31 cellular contexts compared by ENCODE assay signal in the genomic region with DNA sequence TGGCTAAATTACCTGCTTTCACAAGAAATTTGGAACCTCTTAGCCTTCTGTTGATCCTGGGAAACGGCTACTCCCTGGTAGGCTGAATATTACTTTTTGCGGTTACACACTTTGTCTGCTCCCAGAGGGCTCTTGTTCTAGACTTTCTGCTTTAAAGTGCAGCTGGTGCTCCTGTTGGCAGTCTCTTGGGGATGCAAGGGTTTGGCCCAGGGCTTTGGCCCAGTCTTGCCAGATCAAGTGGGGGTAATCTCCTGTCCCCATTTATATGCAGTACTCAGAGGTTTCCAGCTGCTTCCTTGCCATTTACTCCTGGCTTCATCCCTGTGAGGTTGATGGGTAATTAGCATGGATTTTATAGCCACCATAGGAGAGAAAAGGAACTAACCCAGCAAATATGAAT.
A peak's percentile ranks its signal among the peaks of the same experiment; 100 is the strongest.
DNase-seq lines count a peak whose midpoint lies in the region; ATAC-seq and TF ChIP-seq lines count a peak whose summit lies in the region.
"Had no signal": no experiment of that assay in that cellular context is flagged by ENCODE, and none has a peak within 500 bp of the region (broad histone marks: within the 10 kb centered on the region; RNA-seq: fewer than 3 reads in every experiment).

No MANE protein-coding gene starts in this region.

- H3K36me3 ChIP-seq in OCI-LY3 (replicated peaks; ENCODE audit: low read depth, low read length) = no peaks in the 10 kb centered on the region
- H3K36me3 ChIP-seq: cardiac muscle cell, colonic mucosa, HAP-1, left lung, neutrophil, right atrium auricular region had no signal

- no peak for ATAC-seq in HG03571 (IDR thresholded peaks at IDR 0.05; ENCODE audit: unreplicated experiment)
- ATAC-seq: A549; stimulated activated naive CD8-positive, alpha-beta T cell treated with anti-CD3 and anti-CD28 coated beads, Interleukin-15, Interleukin-2, amounts not matched to agents 100 U/mL and 50 U/mL, for 24 hours had no signal

- peaks cover 1% of the 10 kb centered on the region for H3K9me3 Mint-ChIP-seq in mesothelial cell of epicardium
- H3K9me3 Mint-ChIP-seq: activated CD4-positive, alpha-beta T cell treated with anti-CD3 and anti-CD28 coated beads, Interleukin-2, amount 10 ng/mL, durations not matched to agents 24 days and 14 days had no signal

- no peaks in the 10 kb centered on the region for H3K79me2 ChIP-seq in OCI-LY3 (ENCODE audit: low read length)

- peaks cover under 1% of the 10 kb centered on the region for H3K27me3 Mint-ChIP-seq in mesothelial cell of epicardium (ENCODE audit: low read depth)
- H3K27me3 Mint-ChIP-seq: activated CD4-positive, alpha-beta T cell treated with anti-CD3 and anti-CD28 coated beads, Interleukin-2, amount 10 ng/mL, durations not matched to agents 24 days and 14 days; CD4-positive, alpha-beta memory T cell had no signal

- H3K4me2 ChIP-seq in OCI-LY3 (ENCODE audit: low read length) = no peak overlapping the region
- H3K4me2 ChIP-seq: A549, smooth muscle cell had no signal

- TF ChIP-seq CTCF in OCI-LY3 (IDR thresholded peaks at IDR 0.05; ENCODE audit: low read depth, low read length) (no peak), mesothelial cell of epicardium (IDR thresholded peaks at IDR 0.05; ENCODE audit: unreplicated experiment) (no peak), GM13977 (IDR thresholded peaks at IDR 0.05; ENCODE audit: extremely low read depth, insufficient read depth, missing control alignments) (no peak)

- no peaks in the 10 kb centered on the region for H3K9me3 ChIP-seq in OCI-LY3 (ENCODE audit: insufficient read depth, low read length)
- H3K9me3 ChIP-seq: A549, colonic mucosa, HAP-1, left lung, neutrophil, right atrium auricular region had no signal

- 0 out of 2 replicates have a peak overlapping the region, but pooled peaks have one; percentile 59 for H2AFZ ChIP-seq in OCI-LY3 (ENCODE audit: low read depth, low read length)

- in situ Hi-C loops in GM13977 (cut with MboI; ENCODE audit: low pct_unique_long_range_greater_than_20kb, low sequenced_read_pairs, unreplicated experiment) = no loop called here

- no peaks in the 10 kb centered on the region for H3K36me3 Mint-ChIP-seq in mesothelial cell of epicardium
- H3K36me3 Mint-ChIP-seq: CD4-positive, alpha-beta memory T cell had no signal

- no peaks in the 10 kb centered on the region for H4K20me1 ChIP-seq in OCI-LY3 (ENCODE audit: insufficient read depth, low read length)

- no peaks in the 10 kb centered on the region for H3K27me3 ChIP-seq in OCI-LY3 (ENCODE audit: low read depth, low read length)
- H3K27me3 ChIP-seq: cardiac muscle cell, colonic mucosa, left lung, neutrophil, right atrium auricular region had no signal

- DNase-seq in D341Med (ENCODE audit: low spot score) = peak; percentile 13
- DNase-seq in NCI-H1105 treated with DMSO at 0.1 percent for 48 hours (lab: John Stamatoyannopoulos, UW) = peak; percentile 70
- no peak for DNase-seq in mesothelial cell of epicardium (ENCODE audit: low spot score in 2 of 2, unreplicated experiment in 2 of 2)
- no peak for DNase-seq in activated naive CD4-positive, alpha-beta T cell treated with anti-CD3 and anti-CD28 coated beads, Interleukin-2, amount 50 U/mL, for 16 hours
- DNase-seq in GM13977 (ENCODE audit: low spot score) = no peak
- no peak for DNase-seq in hepatic stellate cell (ENCODE audit: low spot score)
- DNase-seq: activated CD4-positive, alpha-beta T cell treated with anti-CD3 and anti-CD28 coated beads, Interleukin-2, amount 10 ng/mL, durations not matched to agents 24 days and 14 days; activated CD8-positive, alpha-beta memory T cell treated with anti-CD3 and anti-CD28 coated beads for 24 hours; activated gamma-delta T cell; activated T-cell treated with anti-CD3 and anti-CD28 coated beads for 4 hours; CD4-positive, alpha-beta memory T cell; effector CD4-positive, alpha-beta T cell; KBM-7; left lung; NCI-H748 treated with DMSO at 0.1 percent for 48 hours; posterior cingulate gyrus; SIG-M5; stimulated activated CD4-positive, alpha-beta T cell treated with anti-CD3 and anti-CD28 coated beads, Interleukin-1b, Interleukin-23, amount 100 ng/mL, for 48 hours; stimulated activated naive CD8-positive, alpha-beta T cell treated with anti-CD3 and anti-CD28 coated beads, Interleukin-15, Interleukin-2, amounts not matched to agents 100 U/mL and 50 U/mL, for 24 hours; SW 1271; T-helper 9 cell had no signal

- peak overlapping the region; percentile 93 for H3K27ac Mint-ChIP-seq in mesothelial cell of epicardium
- H3K27ac Mint-ChIP-seq: activated CD4-positive, alpha-beta T cell treated with anti-CD3 and anti-CD28 coated beads, Interleukin-2, amount 10 ng/mL, durations not matched to agents 24 days and 14 days; CD4-positive, alpha-beta memory T cell had no signal

- H3K4me1 Mint-ChIP-seq in mesothelial cell of epicardium = peaks cover 34% of the 10 kb centered on the region
- H3K4me1 Mint-ChIP-seq: activated CD4-positive, alpha-beta T cell treated with anti-CD3 and anti-CD28 coated beads, Interleukin-2, amount 10 ng/mL, durations not matched to agents 24 days and 14 days; CD4-positive, alpha-beta memory T cell had no signal

- H3K9ac ChIP-seq in OCI-LY3 (ENCODE audit: low read length) = no peak overlapping the region

- H3K4me3 Mint-ChIP-seq in mesothelial cell of epicardium = no peak overlapping the region
- H3K4me3 Mint-ChIP-seq: activated CD4-positive, alpha-beta T cell treated with anti-CD3 and anti-CD28 coated beads, Interleukin-2, amount 10 ng/mL, durations not matched to agents 24 days and 14 days; CD4-positive, alpha-beta memory T cell had no signal

- no peak overlapping the region for H3K4me3 ChIP-seq in OCI-LY3 (ENCODE audit: low read length)
- H3K4me3 ChIP-seq: A549, cardiac muscle cell, colonic mucosa, HAP-1, left lung, right atrium auricular region, smooth muscle cell had no signal

- no peak overlapping the region for H3K27ac ChIP-seq in OCI-LY3 (ENCODE audit: low read length)
- H3K27ac ChIP-seq: A549, colonic mucosa, HL-60, left lung, neutrophil, right atrium auricular region had no signal

- H3K4me1 ChIP-seq in OCI-LY3 (ENCODE audit: low read length) = peaks cover 16% of the 10 kb centered on the region
- H3K4me1 ChIP-seq: A549, colonic mucosa, HAP-1, left lung, right atrium auricular region had no signal

Comparison
In these comparisons a context has a peak if more than half of its experiments do, and no peak if none do; other contexts are left out.
1. DNase-seq: peak in D341Med (single experiment) and NCI-H1105 treated with DMSO at 0.1 percent for 48 hours (single experiment); none in mesothelial cell of epicardium (0 of 2), activated naive CD4-positive, alpha-beta T cell treated with anti-CD3 and anti-CD28 coated beads, Interleukin-2, amount 50 U/mL, for 16 hours (single experiment), GM13977 (single experiment) and hepatic stellate cell (single experiment).